Comparison of ENCODE assay signal across 14 cellular contexts in genomic region chr12:72560370-72560769, GRCh38.
"Had no signal": no experiment of that assay in that cellular context is flagged by ENCODE, and none has a peak within 500 bp of the region (broad histone marks: within the 10 kb centered on the region; RNA-seq: fewer than 3 reads in every experiment).

No MANE protein-coding gene starts in this region.

- H3K27ac Mint-ChIP-seq: activated CD8-positive, alpha-beta memory T cell treated with anti-CD3 and anti-CD28 coated beads, Interleukin-2, amount 10 ng/mL, durations not matched to agents 7 days and 5 days; activated naive CD4-positive, alpha-beta T cell treated with anti-CD3 and anti-CD28 coated beads, Interleukin-2, amount 50 U/mL, for 72 hours had no signal

- H3K9me3 ChIP-seq: breast epithelium, esophagus muscularis mucosa, stomach, vagina had no signal

- H3K4me1 Mint-ChIP-seq: activated CD8-positive, alpha-beta memory T cell treated with anti-CD3 and anti-CD28 coated beads, Interleukin-2, amount 10 ng/mL, durations not matched to agents 7 days and 5 days had no signal

- H3K4me3 ChIP-seq: breast epithelium, dorsolateral prefrontal cortex, esophagus muscularis mucosa, skin epidermis, stomach, vagina had no signal

- H3K27ac ChIP-seq: breast epithelium, dorsolateral prefrontal cortex, esophagus muscularis mucosa, skin epidermis, stomach, vagina had no signal

- H3K4me1 ChIP-seq: breast epithelium, esophagus muscularis mucosa, stomach, vagina had no signal

- DNase-seq: activated CD4-positive, alpha-beta T cell treated with anti-CD3 and anti-CD28 coated beads, Interleukin-2, amount 50 U/mL, for 48 hours; activated CD8-positive, alpha-beta memory T cell treated with anti-CD3 and anti-CD28 coated beads, Interleukin-2, amount 10 ng/mL, durations not matched to agents 7 days and 5 days; activated effector memory CD4-positive, alpha-beta T cell treated with anti-CD3 and anti-CD28 coated beads, Interleukin-2, amount 50 U/mL, for 16 hours; activated T-cell treated with anti-CD3 and anti-CD28 coated beads, Interleukin-2, amount 50 U/mL, for 4 hours; amniotic stem cell; dorsolateral prefrontal cortex; left ventricle myocardium superior; mesenchymal stem cell; stomach had no signal

- H3K4me3 Mint-ChIP-seq: activated CD8-positive, alpha-beta memory T cell treated with anti-CD3 and anti-CD28 coated beads, Interleukin-2, amount 10 ng/mL, durations not matched to agents 7 days and 5 days; activated T-cell treated with anti-CD3 and anti-CD28 coated beads, Interleukin-2, amount 50 U/mL, for 4 hours had no signal

- H3K27me3 ChIP-seq: breast epithelium, dorsolateral prefrontal cortex, esophagus muscularis mucosa, stomach, vagina had no signal

- H3K36me3 Mint-ChIP-seq: activated CD8-positive, alpha-beta memory T cell treated with anti-CD3 and anti-CD28 coated beads, Interleukin-2, amount 10 ng/mL, durations not matched to agents 7 days and 5 days; activated naive CD4-positive, alpha-beta T cell treated with anti-CD3 and anti-CD28 coated beads, Interleukin-2, amount 50 U/mL, for 72 hours had no signal

- H3K27me3 Mint-ChIP-seq: activated CD8-positive, alpha-beta memory T cell treated with anti-CD3 and anti-CD28 coated beads, Interleukin-2, amount 10 ng/mL, durations not matched to agents 7 days and 5 days had no signal

- ATAC-seq: activated CD8-positive, alpha-beta memory T cell treated with anti-CD3 and anti-CD28 coated beads, Interleukin-2, amount 10 ng/mL, durations not matched to agents 7 days and 5 days; activated naive CD4-positive, alpha-beta T cell treated with anti-CD3 and anti-CD28 coated beads, Interleukin-2, amount 50 U/mL, for 72 hours; activated T-cell treated with anti-CD3 and anti-CD28 coated beads, Interleukin-2, amount 50 U/mL, for 4 hours; left ventricle myocardium superior had no signal

- H3K36me3 ChIP-seq: breast epithelium, esophagus muscularis mucosa, stomach, vagina had no signal
